ENCODE assay signal across 1 cellular context in the genomic region with DNA sequence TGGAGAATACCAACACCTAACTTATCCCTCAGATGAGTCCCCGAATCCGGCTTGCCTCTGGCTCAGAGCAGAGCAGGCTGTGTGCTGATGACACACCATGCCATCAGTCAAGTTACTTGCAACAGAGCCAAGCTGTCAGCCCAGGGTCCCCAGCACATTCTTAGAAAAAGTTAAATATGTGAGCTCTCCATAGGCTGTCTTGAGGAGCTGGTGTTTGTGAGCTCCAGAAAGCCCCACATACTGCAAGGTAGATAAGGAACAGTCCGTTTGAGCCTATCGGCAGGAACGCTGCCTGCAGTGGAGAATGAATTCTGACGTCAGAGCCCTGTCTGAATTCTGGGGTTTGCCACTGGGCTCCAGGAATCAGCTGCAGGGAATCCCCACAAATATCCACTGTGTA.
A peak's percentile ranks its signal among the peaks of the same experiment; 100 is the strongest.
TF ChIP-seq lines count a peak whose summit lies in the region.

No MANE protein-coding gene starts in this region.

TF ChIP-seq in K562, 482 proteins besides CTCF, POLR2A, EP300 and RAD21 (continued from another document and continues in another):
- TF ChIP-seq, protein P1, sequence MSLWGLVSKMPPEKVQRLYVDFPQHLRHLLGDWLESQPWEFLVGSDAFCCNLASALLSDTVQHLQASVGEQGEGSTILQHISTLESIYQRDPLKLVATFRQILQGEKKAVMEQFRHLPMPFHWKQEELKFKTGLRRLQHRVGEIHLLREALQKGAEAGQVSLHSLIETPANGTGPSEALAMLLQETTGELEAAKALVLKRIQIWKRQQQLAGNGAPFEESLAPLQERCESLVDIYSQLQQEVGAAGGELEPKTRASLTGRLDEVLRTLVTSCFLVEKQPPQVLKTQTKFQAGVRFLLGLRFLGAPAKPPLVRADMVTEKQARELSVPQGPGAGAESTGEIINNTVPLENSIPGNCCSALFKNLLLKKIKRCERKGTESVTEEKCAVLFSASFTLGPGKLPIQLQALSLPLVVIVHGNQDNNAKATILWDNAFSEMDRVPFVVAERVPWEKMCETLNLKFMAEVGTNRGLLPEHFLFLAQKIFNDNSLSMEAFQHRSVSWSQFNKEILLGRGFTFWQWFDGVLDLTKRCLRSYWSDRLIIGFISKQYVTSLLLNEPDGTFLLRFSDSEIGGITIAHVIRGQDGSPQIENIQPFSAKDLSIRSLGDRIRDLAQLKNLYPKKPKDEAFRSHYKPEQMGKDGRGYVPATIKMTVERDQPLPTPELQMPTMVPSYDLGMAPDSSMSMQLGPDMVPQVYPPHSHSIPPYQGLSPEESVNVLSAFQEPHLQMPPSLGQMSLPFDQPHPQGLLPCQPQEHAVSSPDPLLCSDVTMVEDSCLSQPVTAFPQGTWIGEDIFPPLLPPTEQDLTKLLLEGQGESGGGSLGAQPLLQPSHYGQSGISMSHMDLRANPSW (CRISPR knock-in tag; IDR thresholded peaks at IDR 0.05), result no peak
- no peak for TF ChIP-seq POLR2H (tag; IDR thresholded peaks at IDR 0.05; ENCODE audit: low read depth)
- no peak for TF ChIP-seq XRCC4 (IDR thresholded peaks at IDR 0.05; ENCODE audit: extremely low read depth, insufficient read depth, insufficient read length)
- TF ChIP-seq, protein P2, sequence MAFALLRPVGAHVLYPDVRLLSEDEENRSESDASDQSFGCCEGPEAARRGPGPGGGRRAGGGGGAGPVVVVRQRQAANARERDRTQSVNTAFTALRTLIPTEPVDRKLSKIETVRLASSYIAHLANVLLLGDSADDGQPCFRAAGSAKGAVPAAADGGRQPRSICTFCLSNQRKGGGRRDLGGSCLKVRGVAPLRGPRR (CRISPR knock-in tag; IDR thresholded peaks at IDR 0.05), result no peak
- no peak for TF ChIP-seq NCOA2 (IDR thresholded peaks at IDR 0.05; ENCODE audit: partially characterized antibody in 2 of 2)
- TF ChIP-seq RBBP5 (IDR thresholded peaks at IDR 0.05; ENCODE audit: borderline replicate concordance, insufficient read depth, low read length, poor library complexity, severe bottlenecking), result no peak
- TF ChIP-seq SP1 (CRISPR knock-in tag; IDR thresholded peaks at IDR 0.05), result no peak
- TF ChIP-seq, protein P3, sequence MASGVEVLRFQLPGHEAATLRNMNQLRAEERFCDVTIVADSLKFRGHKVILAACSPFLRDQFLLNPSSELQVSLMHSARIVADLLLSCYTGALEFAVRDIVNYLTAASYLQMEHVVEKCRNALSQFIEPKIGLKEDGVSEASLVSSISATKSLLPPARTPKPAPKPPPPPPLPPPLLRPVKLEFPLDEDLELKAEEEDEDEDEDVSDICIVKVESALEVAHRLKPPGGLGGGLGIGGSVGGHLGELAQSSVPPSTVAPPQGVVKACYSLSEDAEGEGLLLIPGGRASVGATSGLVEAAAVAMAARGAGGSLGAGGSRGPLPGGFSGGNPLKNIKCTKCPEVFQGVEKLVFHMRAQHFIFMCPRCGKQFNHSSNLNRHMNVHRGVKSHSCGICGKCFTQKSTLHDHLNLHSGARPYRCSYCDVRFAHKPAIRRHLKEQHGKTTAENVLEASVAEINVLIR (CRISPR knock-in tag; IDR thresholded peaks at IDR 0.05), result no peak
- TF ChIP-seq PTRF (tag; IDR thresholded peaks at IDR 0.05), result no peak
- no peak for TF ChIP-seq ZNF134 (CRISPR knock-in tag; conservative IDR thresholded peaks at IDR 0.05)
- TF ChIP-seq, protein P4, sequence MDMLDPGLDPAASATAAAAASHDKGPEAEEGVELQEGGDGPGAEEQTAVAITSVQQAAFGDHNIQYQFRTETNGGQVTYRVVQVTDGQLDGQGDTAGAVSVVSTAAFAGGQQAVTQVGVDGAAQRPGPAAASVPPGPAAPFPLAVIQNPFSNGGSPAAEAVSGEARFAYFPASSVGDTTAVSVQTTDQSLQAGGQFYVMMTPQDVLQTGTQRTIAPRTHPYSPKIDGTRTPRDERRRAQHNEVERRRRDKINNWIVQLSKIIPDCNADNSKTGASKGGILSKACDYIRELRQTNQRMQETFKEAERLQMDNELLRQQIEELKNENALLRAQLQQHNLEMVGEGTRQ (CRISPR knock-in tag; IDR thresholded peaks at IDR 0.05), result no peak
- TF ChIP-seq, protein P5, sequence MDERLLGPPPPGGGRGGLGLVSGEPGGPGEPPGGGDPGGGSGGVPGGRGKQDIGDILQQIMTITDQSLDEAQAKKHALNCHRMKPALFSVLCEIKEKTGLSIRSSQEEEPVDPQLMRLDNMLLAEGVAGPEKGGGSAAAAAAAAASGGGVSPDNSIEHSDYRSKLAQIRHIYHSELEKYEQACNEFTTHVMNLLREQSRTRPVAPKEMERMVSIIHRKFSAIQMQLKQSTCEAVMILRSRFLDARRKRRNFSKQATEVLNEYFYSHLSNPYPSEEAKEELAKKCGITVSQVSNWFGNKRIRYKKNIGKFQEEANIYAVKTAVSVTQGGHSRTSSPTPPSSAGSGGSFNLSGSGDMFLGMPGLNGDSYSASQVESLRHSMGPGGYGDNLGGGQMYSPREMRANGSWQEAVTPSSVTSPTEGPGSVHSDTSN (CRISPR knock-in tag; IDR thresholded peaks at IDR 0.05; ENCODE audit: low read depth), result no peak
- TF ChIP-seq, protein P5 (tag; conservative IDR thresholded peaks at IDR 0.05; ENCODE audit: low read depth), result peak; percentile 87
- TF ChIP-seq HSF4 (CRISPR knock-in tag; IDR thresholded peaks at IDR 0.05; ENCODE audit: borderline replicate concordance), result no peak
- TF ChIP-seq SMARCB1 (IDR thresholded peaks at IDR 0.05; ENCODE audit: insufficient read length, low read depth), result no peak
- TF ChIP-seq CAMTA2 (CRISPR knock-in tag; conservative IDR thresholded peaks at IDR 0.05), result no peak
- TF ChIP-seq, protein P6, sequence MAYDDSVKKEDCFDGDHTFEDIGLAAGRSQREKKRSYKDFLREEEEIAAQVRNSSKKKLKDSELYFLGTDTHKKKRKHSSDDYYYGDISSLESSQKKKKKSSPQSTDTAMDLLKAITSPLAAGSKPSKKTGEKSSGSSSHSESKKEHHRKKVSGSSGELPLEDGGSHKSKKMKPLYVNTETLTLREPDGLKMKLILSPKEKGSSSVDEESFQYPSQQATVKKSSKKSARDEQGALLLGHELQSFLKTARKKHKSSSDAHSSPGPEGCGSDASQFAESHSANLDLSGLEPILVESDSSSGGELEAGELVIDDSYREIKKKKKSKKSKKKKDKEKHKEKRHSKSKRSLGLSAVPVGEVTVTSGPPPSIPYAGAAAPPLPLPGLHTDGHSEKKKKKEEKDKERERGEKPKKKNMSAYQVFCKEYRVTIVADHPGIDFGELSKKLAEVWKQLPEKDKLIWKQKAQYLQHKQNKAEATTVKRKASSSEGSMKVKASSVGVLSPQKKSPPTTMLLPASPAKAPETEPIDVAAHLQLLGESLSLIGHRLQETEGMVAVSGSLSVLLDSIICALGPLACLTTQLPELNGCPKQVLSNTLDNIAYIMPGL (CRISPR knock-in tag; IDR thresholded peaks at IDR 0.05), result no peak
- no peak for TF ChIP-seq NR4A1 (CRISPR knock-in tag; IDR thresholded peaks at IDR 0.05)
- TF ChIP-seq NR4A1 (tag; IDR thresholded peaks at IDR 0.05), result no peak
- TF ChIP-seq FOXJ2 (tag; IDR thresholded peaks at IDR 0.05), result no peak
- TF ChIP-seq GATAD2B (IDR thresholded peaks at IDR 0.05; ENCODE audit: borderline replicate concordance), result no peak
- TF ChIP-seq, protein P7, sequence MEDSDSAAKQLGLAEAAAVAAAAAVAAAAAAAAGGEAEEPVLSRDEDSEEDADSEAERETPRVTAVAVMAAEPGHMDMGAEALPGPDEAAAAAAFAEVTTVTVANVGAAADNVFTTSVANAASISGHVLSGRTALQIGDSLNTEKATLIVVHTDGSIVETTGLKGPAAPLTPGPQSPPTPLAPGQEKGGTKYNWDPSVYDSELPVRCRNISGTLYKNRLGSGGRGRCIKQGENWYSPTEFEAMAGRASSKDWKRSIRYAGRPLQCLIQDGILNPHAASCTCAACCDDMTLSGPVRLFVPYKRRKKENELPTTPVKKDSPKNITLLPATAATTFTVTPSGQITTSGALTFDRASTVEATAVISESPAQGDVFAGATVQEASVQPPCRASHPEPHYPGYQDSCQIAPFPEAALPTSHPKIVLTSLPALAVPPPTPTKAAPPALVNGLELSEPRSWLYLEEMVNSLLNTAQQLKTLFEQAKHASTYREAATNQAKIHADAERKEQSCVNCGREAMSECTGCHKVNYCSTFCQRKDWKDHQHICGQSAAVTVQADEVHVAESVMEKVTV (CRISPR knock-in tag; IDR thresholded peaks at IDR 0.05), result no peak
- TF ChIP-seq, protein P8, sequence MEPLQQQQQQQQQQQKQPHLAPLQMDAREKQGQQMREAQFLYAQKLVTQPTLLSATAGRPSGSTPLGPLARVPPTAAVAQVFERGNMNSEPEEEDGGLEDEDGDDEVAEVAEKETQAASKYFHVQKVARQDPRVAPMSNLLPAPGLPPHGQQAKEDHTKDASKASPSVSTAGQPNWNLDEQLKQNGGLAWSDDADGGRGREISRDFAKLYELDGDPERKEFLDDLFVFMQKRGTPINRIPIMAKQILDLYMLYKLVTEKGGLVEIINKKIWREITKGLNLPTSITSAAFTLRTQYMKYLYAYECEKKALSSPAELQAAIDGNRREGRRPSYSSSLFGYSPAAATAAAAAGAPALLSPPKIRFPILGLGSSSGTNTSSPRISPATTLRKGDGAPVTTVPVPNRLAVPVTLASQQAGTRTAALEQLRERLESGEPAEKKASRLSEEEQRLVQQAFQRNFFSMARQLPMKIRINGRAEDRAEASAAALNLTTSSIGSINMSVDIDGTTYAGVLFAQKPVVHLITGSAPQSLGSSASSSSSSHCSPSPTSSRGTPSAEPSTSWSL (CRISPR knock-in tag; IDR thresholded peaks at IDR 0.05; ENCODE audit: borderline replicate concordance), result no peak
- no peak for TF ChIP-seq GABPA (tag; conservative IDR thresholded peaks at IDR 0.05; ENCODE audit: low read depth)
- no peak for TF ChIP-seq ZNF41 (CRISPR knock-in tag; conservative IDR thresholded peaks at IDR 0.05)
- TF ChIP-seq, protein P9, sequence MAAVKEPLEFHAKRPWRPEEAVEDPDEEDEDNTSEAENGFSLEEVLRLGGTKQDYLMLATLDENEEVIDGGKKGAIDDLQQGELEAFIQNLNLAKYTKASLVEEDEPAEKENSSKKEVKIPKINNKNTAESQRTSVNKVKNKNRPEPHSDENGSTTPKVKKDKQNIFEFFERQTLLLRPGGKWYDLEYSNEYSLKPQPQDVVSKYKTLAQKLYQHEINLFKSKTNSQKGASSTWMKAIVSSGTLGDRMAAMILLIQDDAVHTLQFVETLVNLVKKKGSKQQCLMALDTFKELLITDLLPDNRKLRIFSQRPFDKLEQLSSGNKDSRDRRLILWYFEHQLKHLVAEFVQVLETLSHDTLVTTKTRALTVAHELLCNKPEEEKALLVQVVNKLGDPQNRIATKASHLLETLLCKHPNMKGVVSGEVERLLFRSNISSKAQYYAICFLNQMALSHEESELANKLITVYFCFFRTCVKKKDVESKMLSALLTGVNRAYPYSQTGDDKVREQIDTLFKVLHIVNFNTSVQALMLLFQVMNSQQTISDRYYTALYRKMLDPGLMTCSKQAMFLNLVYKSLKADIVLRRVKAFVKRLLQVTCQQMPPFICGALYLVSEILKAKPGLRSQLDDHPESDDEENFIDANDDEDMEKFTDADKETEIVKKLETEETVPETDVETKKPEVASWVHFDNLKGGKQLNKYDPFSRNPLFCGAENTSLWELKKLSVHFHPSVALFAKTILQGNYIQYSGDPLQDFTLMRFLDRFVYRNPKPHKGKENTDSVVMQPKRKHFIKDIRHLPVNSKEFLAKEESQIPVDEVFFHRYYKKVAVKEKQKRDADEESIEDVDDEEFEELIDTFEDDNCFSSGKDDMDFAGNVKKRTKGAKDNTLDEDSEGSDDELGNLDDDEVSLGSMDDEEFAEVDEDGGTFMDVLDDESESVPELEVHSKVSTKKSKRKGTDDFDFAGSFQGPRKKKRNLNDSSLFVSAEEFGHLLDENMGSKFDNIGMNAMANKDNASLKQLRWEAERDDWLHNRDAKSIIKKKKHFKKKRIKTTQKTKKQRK (IDR thresholded peaks at IDR 0.05; ENCODE audit: borderline replicate concordance, low read depth, low read length), result no peak
- no peak for TF ChIP-seq ZNF75A (CRISPR knock-in tag; IDR thresholded peaks at IDR 0.05)
- TF ChIP-seq MTA3 (IDR thresholded peaks at IDR 0.05; ENCODE audit: borderline replicate concordance), result peak; percentile 47; the same call in 1 of the 2 replicates
- no peak for TF ChIP-seq RBM17 (IDR thresholded peaks at IDR 0.05; ENCODE audit: borderline replicate concordance, low read depth, low read length)
- TF ChIP-seq CSDE1 (IDR thresholded peaks at IDR 0.05), result no peak
- no peak for TF ChIP-seq HDAC3 (IDR thresholded peaks at IDR 0.05; ENCODE audit: borderline replicate concordance, partially characterized antibody)
- no peak for TF ChIP-seq ELF2 (CRISPR knock-in tag; IDR thresholded peaks at IDR 0.05)
- TF ChIP-seq ZNF785 (CRISPR knock-in tag; IDR thresholded peaks at IDR 0.05), result no peak
- no peak for TF ChIP-seq ETV1 (tag; conservative IDR thresholded peaks at IDR 0.05; ENCODE audit: low read depth)
- TF ChIP-seq, protein P10, sequence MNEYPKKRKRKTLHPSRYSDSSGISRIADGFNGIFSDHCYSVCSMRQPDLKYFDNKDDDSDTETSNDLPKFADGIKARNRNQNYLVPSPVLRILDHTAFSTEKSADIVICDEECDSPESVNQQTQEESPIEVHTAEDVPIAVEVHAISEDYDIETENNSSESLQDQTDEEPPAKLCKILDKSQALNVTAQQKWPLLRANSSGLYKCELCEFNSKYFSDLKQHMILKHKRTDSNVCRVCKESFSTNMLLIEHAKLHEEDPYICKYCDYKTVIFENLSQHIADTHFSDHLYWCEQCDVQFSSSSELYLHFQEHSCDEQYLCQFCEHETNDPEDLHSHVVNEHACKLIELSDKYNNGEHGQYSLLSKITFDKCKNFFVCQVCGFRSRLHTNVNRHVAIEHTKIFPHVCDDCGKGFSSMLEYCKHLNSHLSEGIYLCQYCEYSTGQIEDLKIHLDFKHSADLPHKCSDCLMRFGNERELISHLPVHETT (CRISPR knock-in tag; conservative IDR thresholded peaks at IDR 0.05 in 1 of 2, IDR thresholded peaks at IDR 0.05 in 1 of 2), result no peak
- TF ChIP-seq ZNF197 (CRISPR knock-in tag; IDR thresholded peaks at IDR 0.05; ENCODE audit: low read depth), result no peak
- TF ChIP-seq, protein P11, sequence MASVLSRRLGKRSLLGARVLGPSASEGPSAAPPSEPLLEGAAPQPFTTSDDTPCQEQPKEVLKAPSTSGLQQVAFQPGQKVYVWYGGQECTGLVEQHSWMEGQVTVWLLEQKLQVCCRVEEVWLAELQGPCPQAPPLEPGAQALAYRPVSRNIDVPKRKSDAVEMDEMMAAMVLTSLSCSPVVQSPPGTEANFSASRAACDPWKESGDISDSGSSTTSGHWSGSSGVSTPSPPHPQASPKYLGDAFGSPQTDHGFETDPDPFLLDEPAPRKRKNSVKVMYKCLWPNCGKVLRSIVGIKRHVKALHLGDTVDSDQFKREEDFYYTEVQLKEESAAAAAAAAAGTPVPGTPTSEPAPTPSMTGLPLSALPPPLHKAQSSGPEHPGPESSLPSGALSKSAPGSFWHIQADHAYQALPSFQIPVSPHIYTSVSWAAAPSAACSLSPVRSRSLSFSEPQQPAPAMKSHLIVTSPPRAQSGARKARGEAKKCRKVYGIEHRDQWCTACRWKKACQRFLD (CRISPR knock-in tag; IDR thresholded peaks at IDR 0.05), result no peak
- no peak for TF ChIP-seq CHD4 (IDR thresholded peaks at IDR 0.05; ENCODE audit: insufficient read depth, insufficient replicate concordance, low read depth, low read length, poor library complexity, severe bottlenecking)
- TF ChIP-seq ZKSCAN1 (IDR thresholded peaks at IDR 0.05; ENCODE audit: low read depth, low read length), result no peak
- no peak for TF ChIP-seq KDM5B (IDR thresholded peaks at IDR 0.05; ENCODE audit: insufficient replicate concordance, low read depth, low read length)
- no peak for TF ChIP-seq HDGF (IDR thresholded peaks at IDR 0.05)
- 0 out of 2 replicates have a peak, but pooled peaks have one; percentile 32 for TF ChIP-seq GATA2 (CRISPR knock-in tag; IDR thresholded peaks at IDR 0.05)
